Comparison of ENCODE assay signal across 2 cellular contexts in the genomic region with DNA sequence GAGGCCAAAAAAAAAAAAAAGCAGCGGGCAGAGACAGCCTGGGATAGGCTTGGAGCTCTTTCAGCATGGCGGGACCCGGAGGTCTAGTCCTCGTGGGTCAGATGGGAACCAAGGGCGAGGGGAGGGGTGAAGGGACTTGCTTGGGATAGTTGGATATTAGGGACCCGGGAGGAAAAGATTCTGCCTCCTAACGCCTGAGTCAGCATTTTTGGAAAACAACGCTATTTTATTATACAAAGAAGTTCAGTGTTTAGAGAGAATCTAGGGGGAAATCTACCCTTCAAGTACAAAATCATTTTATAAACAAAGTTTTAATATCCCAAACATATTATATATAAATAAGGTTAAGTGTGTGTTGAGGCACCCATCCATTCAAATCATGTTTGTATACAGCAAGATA.
TF ChIP-seq lines count a peak whose summit lies in the region.

No MANE protein-coding gene starts in this region.

TF ChIP-seq in HepG2, 621 proteins besides CTCF, POLR2A, EP300 and RAD21:
- TF ChIP-seq, protein P1, sequence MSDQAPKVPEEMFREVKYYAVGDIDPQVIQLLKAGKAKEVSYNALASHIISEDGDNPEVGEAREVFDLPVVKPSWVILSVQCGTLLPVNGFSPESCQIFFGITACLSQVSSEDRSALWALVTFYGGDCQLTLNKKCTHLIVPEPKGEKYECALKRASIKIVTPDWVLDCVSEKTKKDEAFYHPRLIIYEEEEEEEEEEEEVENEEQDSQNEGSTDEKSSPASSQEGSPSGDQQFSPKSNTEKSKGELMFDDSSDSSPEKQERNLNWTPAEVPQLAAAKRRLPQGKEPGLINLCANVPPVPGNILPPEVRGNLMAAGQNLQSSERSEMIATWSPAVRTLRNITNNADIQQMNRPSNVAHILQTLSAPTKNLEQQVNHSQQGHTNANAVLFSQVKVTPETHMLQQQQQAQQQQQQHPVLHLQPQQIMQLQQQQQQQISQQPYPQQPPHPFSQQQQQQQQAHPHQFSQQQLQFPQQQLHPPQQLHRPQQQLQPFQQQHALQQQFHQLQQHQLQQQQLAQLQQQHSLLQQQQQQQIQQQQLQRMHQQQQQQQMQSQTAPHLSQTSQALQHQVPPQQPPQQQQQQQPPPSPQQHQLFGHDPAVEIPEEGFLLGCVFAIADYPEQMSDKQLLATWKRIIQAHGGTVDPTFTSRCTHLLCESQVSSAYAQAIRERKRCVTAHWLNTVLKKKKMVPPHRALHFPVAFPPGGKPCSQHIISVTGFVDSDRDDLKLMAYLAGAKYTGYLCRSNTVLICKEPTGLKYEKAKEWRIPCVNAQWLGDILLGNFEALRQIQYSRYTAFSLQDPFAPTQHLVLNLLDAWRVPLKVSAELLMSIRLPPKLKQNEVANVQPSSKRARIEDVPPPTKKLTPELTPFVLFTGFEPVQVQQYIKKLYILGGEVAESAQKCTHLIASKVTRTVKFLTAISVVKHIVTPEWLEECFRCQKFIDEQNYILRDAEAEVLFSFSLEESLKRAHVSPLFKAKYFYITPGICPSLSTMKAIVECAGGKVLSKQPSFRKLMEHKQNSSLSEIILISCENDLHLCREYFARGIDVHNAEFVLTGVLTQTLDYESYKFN (CRISPR knock-in tag; conservative IDR thresholded peaks at IDR 0.05): no peak
- TF ChIP-seq GLI4 (CRISPR knock-in tag; IDR thresholded peaks at IDR 0.05; ENCODE audit: borderline replicate concordance) (no peak), ZNF256 (CRISPR knock-in tag; conservative IDR thresholded peaks at IDR 0.05) (no peak), MAFF (IDR thresholded peaks at IDR 0.05; ENCODE audit: low read depth, low read length) (peak; percentile 94), SRSF9 (IDR thresholded peaks at IDR 0.05; ENCODE audit: borderline replicate concordance, insufficient read depth, low read depth, low read length, poor library complexity, severe bottlenecking) (no peak), KDM3A (CRISPR knock-in tag; IDR thresholded peaks at IDR 0.05; ENCODE audit: low read depth) (no peak), ZNF205 (CRISPR knock-in tag; IDR thresholded peaks at IDR 0.05) (no peak), HNRNPUL1 (IDR thresholded peaks at IDR 0.05; ENCODE audit: low read depth, low read length) (no peak), ZNF337 (CRISPR knock-in tag; IDR thresholded peaks at IDR 0.05; ENCODE audit: borderline replicate concordance, low read depth) (no peak), MAFK (conservative IDR thresholded peaks at IDR 0.05 in 1 of 2, IDR thresholded peaks at IDR 0.05 in 1 of 2; ENCODE audit: low read length in 2 of 2) (peak; percentile 84 to 97), NFE2 (CRISPR knock-in tag; IDR thresholded peaks at IDR 0.05) (no peak), MBNL3 (CRISPR knock-in tag; conservative IDR thresholded peaks at IDR 0.05) (no peak), FOSL1 (CRISPR knock-in tag; IDR thresholded peaks at IDR 0.05; ENCODE audit: borderline replicate concordance) (no peak), CENPX (CRISPR knock-in tag; IDR thresholded peaks at IDR 0.05) (no peak), SRSF4 (IDR thresholded peaks at IDR 0.05; ENCODE audit: low read depth, low read length, poor library complexity, severe bottlenecking) (no peak)
- TF ChIP-seq, protein P2, sequence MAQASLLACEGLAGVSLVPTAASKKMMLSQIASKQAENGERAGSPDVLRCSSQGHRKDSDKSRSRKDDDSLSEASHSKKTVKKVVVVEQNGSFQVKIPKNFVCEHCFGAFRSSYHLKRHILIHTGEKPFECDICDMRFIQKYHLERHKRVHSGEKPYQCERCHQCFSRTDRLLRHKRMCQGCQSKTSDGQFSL (CRISPR knock-in tag; IDR thresholded peaks at IDR 0.05): no peak
- TF ChIP-seq, protein P3, sequence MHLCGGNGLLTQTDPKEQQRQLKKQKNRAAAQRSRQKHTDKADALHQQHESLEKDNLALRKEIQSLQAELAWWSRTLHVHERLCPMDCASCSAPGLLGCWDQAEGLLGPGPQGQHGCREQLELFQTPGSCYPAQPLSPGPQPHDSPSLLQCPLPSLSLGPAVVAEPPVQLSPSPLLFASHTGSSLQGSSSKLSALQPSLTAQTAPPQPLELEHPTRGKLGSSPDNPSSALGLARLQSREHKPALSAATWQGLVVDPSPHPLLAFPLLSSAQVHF (CRISPR knock-in tag; IDR thresholded peaks at IDR 0.05): no peak
- TF ChIP-seq, protein P4, sequence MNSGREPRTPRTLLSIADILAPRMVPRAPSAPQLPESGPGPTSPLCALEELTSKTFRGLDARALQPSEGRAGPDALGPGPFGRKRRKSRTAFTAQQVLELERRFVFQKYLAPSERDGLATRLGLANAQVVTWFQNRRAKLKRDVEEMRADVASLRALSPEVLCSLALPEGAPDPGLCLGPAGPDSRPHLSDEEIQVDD (CRISPR knock-in tag; IDR thresholded peaks at IDR 0.05; ENCODE audit: borderline replicate concordance): no peak

TF ChIP-seq in K562, 482 proteins besides CTCF, POLR2A, EP300 and RAD21 (continued from another document):
- TF ChIP-seq C11orf30 (IDR thresholded peaks at IDR 0.05; ENCODE audit: low read depth): peak; percentile 76
- TF ChIP-seq HLTF (IDR thresholded peaks at IDR 0.05): no peak
- TF ChIP-seq ILK (tag; IDR thresholded peaks at IDR 0.05; ENCODE audit: borderline replicate concordance, low read depth): no peak
- TF ChIP-seq MAFK (IDR thresholded peaks at IDR 0.05; ENCODE audit: low read length): peak; percentile 92
- TF ChIP-seq MAFG (tag; conservative IDR thresholded peaks at IDR 0.05): peak; percentile 83
- no peak for TF ChIP-seq RUNX1 (IDR thresholded peaks at IDR 0.05; ENCODE audit: low read depth)
- no peak for TF ChIP-seq KLF6 (CRISPR knock-in tag; IDR thresholded peaks at IDR 0.05; ENCODE audit: borderline replicate concordance)
- peak; percentile 92 for TF ChIP-seq MAFF (IDR thresholded peaks at IDR 0.05; ENCODE audit: low read length)
- peak; percentile 90 for TF ChIP-seq ZNF316 (IDR thresholded peaks at IDR 0.05)
- no peak for TF ChIP-seq ZNF311 (CRISPR knock-in tag; IDR thresholded peaks at IDR 0.05)
- TF ChIP-seq NCOR1 (IDR thresholded peaks at IDR 0.05): no peak
- TF ChIP-seq RBM39 (optimal IDR thresholded peaks at IDR 0.05; ENCODE audit: low read depth, low read length): no peak
- no peak for TF ChIP-seq NCOA6 (IDR thresholded peaks at IDR 0.05)
